ENCODE assay signal across 11 cellular contexts in genomic region chr11:17406082-17406817, GRCh38. TPM values are rescaled to one million over a fixed set of nuclear protein-coding genes. Genes with fewer than 3 reads are reported as not detected.
A peak's percentile ranks its signal among the peaks of the same experiment; 100 is the strongest.
DNase-seq lines count a peak whose midpoint lies in the region; ATAC-seq, FAIRE-seq and TF ChIP-seq lines count a peak whose summit lies in the region.
"Had no signal": no experiment of that assay in that cellular context is flagged by ENCODE, and none has a peak within 500 bp of the region (broad histone marks: within the 10 kb centered on the region; RNA-seq: fewer than 3 reads in every experiment).

No MANE protein-coding gene starts in this region.

- H3K4me1 Mint-ChIP-seq in astrocyte (ENCODE audit: low read depth, unreplicated experiment) (no peaks in the 10 kb centered on the region), T-cell (no peaks in the 10 kb centered on the region)
- H3K4me1 Mint-ChIP-seq: memory B cell had no signal

- no TSS peak for BruUV-seq in HepG2 (replicated peaks; lab: Mats Ljungman, UMichigan)

- no peak overlapping the region for H3K4me3 Mint-ChIP-seq in astrocyte (ENCODE audit: unreplicated experiment)
- H3K4me3 Mint-ChIP-seq in T-cell = no peak overlapping the region
- H3K4me3 Mint-ChIP-seq: activated T-cell treated with anti-CD3 and anti-CD28 coated beads, Interleukin-2, amount 50 U/mL, for 24 hours; IgD-negative memory B cell; memory B cell had no signal

- POLR2A ChIA-PET in HepG2 (lab: Yijun Ruan, JAX) = no interaction called here
- POLR2A ChIA-PET in T-cell (lab: Charles Lee) = no interaction called here

- no peaks in the 10 kb centered on the region for H3K79me2 ChIP-seq in astrocyte (ENCODE audit: insufficient read depth, low read length)
- H3K79me2 ChIP-seq in HepG2 (ENCODE audit: insufficient read depth, low read length) = no peaks in the 10 kb centered on the region

- H3K36me3 ChIP-seq in astrocyte (ENCODE audit: insufficient read depth, low read length) (no peaks in the 10 kb centered on the region), HepG2 (replicated peaks in 1 of 2; ENCODE audit: control insufficient read depth in 1 of 2, insufficient read depth in 2 of 2, low read length in 2 of 2) (no peaks in the 10 kb centered on the region), subcutaneous abdominal adipose tissue (ENCODE audit: control insufficient read depth in 5 of 5, insufficient read depth in 5 of 5, low read length in 5 of 5) (no peaks in the 10 kb centered on the region)

- peak; percentile 28 for FAIRE-seq in HTR-8/SVneo (lab: Jason Lieb, UNC)
- no peak for FAIRE-seq in astrocyte (lab: Jason Lieb, UNC)
- no peak for FAIRE-seq in HepG2 (lab: Jason Lieb, UNC)

- H3K36me3 Mint-ChIP-seq in astrocyte (ENCODE audit: low read depth, unreplicated experiment) (no peaks in the 10 kb centered on the region), T-cell (no peaks in the 10 kb centered on the region)
- H3K36me3 Mint-ChIP-seq: IgD-negative memory B cell, memory B cell had no signal

- H2AFZ ChIP-seq in astrocyte (ENCODE audit: low read depth, low read length) (no peak overlapping the region), HepG2 (ENCODE audit: low read length) (no peak overlapping the region)

- H3K4me1 ChIP-seq in astrocyte (ENCODE audit: insufficient read depth, low read length) (no peaks in the 10 kb centered on the region), HepG2 (ENCODE audit: insufficient read depth, low read length) (peaks cover 14% of the 10 kb centered on the region), subcutaneous abdominal adipose tissue (ENCODE audit: control insufficient read depth in 5 of 5, insufficient read depth in 5 of 5, low read length in 5 of 5) (peaks cover 11 to 36% (median 28%) of the 10 kb centered on the region in 5 donors)

- H4K20me1 ChIP-seq in astrocyte (ENCODE audit: insufficient read depth, low read length) (no peaks in the 10 kb centered on the region), HepG2 (ENCODE audit: insufficient read depth, low read length) (no peaks in the 10 kb centered on the region)

- H3K27me3 ChIP-seq in astrocyte (ENCODE audit: insufficient read depth, low read length) (peaks cover 2% of the 10 kb centered on the region), HepG2 (ENCODE audit: control insufficient read depth in 1 of 2, insufficient read depth in 2 of 2, low read length in 2 of 2) (peaks cover 0 to 13% of the 10 kb centered on the region in 2 experiments; a peak in 2 of 5 replicates), subcutaneous abdominal adipose tissue (ENCODE audit: control insufficient read depth in 5 of 5, insufficient read depth in 4 of 5, low read length in 5 of 5) (no peaks in the 10 kb centered on the region)

- WGBS in HepG2 (ENCODE audit: low lambda C conversion rate) = 36% methylated on average over 2 of the region's 8 CpGs

- TF ChIP-seq RAD21 in HepG2 (CRISPR knock-in tag; IDR thresholded peaks at IDR 0.05) = no peak

- no peak overlapping the region for H3K27ac Mint-ChIP-seq in astrocyte (ENCODE audit: unreplicated experiment)
- H3K27ac Mint-ChIP-seq in T-cell = no peak overlapping the region
- H3K27ac Mint-ChIP-seq: activated T-cell treated with anti-CD3 and anti-CD28 coated beads, Interleukin-2, amount 50 U/mL, for 24 hours; IgD-negative memory B cell; memory B cell had no signal

- ATAC-seq in HepG2 = no peak
- no peak for ATAC-seq in HG02884 (IDR thresholded peaks at IDR 0.05; ENCODE audit: unreplicated experiment)
- no peak for ATAC-seq in T-cell (replicated peaks in 1 of 4)

- TF ChIP-seq EP300 in HepG2 (IDR thresholded peaks at IDR 0.05; ENCODE audit: low read depth in 2 of 2, low read length in 2 of 2) (no peak), HepG2 (CRISPR knock-in tag; IDR thresholded peaks at IDR 0.05; ENCODE audit: borderline replicate concordance) (no peak)

- H3K9ac ChIP-seq in astrocyte (ENCODE audit: low read length) = no peak overlapping the region
- H3K9ac ChIP-seq in HepG2 (ENCODE audit: insufficient read depth, low read depth, low read length) = no peak overlapping the region
- peak overlapping the region in 1 of 5 donors; percentile 25 for H3K9ac ChIP-seq in subcutaneous abdominal adipose tissue (ENCODE audit: low read length in 5 of 5)

- in situ Hi-C loops in HepG2 (cut with HindIII; ENCODE audit: extremely low pct_ligation_motif_present, low pct_unique_long_range_greater_than_20kb) = no loop called here

- H3K9me3 Mint-ChIP-seq in astrocyte (ENCODE audit: unreplicated experiment) = peaks cover 6% of the 10 kb centered on the region
- no peaks in the 10 kb centered on the region for H3K9me3 Mint-ChIP-seq in T-cell
- H3K9me3 Mint-ChIP-seq: activated T-cell treated with anti-CD3 and anti-CD28 coated beads, Interleukin-2, amount 50 U/mL, for 24 hours; memory B cell had no signal

- DNase-seq in HTR-8/SVneo (ENCODE audit: insufficient read length, low spot score) (no peak), astrocyte (ENCODE audit: low read depth) (no peak), HepG2 (ENCODE audit: low spot score) (no peak), T-cell (no peak), activated T-cell treated with anti-CD3 and anti-CD28 coated beads for 4 hours (no peak)
- no peak for DNase-seq in stimulated activated CD4-positive, alpha-beta T cell treated with anti-CD3 and anti-CD28 coated beads, Interleukin-2, amount 100 ng/mL, for 48 hours
- DNase-seq: activated T-cell treated with anti-CD3 and anti-CD28 coated beads, Interleukin-2, amount 50 U/mL, for 24 hours had no signal

- CTCF ChIA-PET in HepG2 (lab: Yijun Ruan, JAX; ENCODE audit: low intra/inter-chr PET ratio, low total read pairs) (no interaction called here), T-cell (lab: Charles Lee) (interaction anchor here in 1 of 2 donors (0.5 kb wide), 1 partner anchor 186 kb away, joined by 3 read pairs; no protein-coding TSS in a partner anchor)

- no peak for TF ChIP-seq POLR2A in HepG2 (IDR thresholded peaks at IDR 0.05; ENCODE audit: insufficient read depth in 1 of 2, low read depth in 2 of 2, low read length in 2 of 2)

- H3K27me3 Mint-ChIP-seq in astrocyte (ENCODE audit: low read depth, unreplicated experiment) (peaks cover 24% of the 10 kb centered on the region), T-cell (no peaks in the 10 kb centered on the region)
- H3K27me3 Mint-ChIP-seq: activated T-cell treated with anti-CD3 and anti-CD28 coated beads, Interleukin-2, amount 50 U/mL, for 24 hours; IgD-negative memory B cell had no signal

- no peak for TF ChIP-seq CTCF in astrocyte (IDR thresholded peaks at IDR 0.05; ENCODE audit: insufficient read depth, low read depth, low read length)
- no peak for TF ChIP-seq CTCF in HepG2 (CRISPR knock-in tag; IDR thresholded peaks at IDR 0.05)

- H3K4me3 ChIP-seq in astrocyte (ENCODE audit: insufficient read depth, low read depth, low read length) = no peak overlapping the region
- 0 out of 6 replicates have a peak overlapping the region, but pooled peaks of 1 of the 3 experiments have one; percentile 40 for H3K4me3 ChIP-seq in HepG2 (replicated peaks in 1 of 3; ENCODE audit: insufficient read depth in 1 of 3, low read depth in 2 of 3, low read length in 3 of 3)
- H3K4me3 ChIP-seq in subcutaneous abdominal adipose tissue (ENCODE audit: low read depth in 1 of 5, low read length in 5 of 5) = peak overlapping the region in 1 of 5 donors; percentile 2

- intact Hi-C loops in HepG2 (cut with micrococcal nuclease; ENCODE audit: unreplicated experiment) = no loop called here

- H3K27ac ChIP-seq in astrocyte (ENCODE audit: low read depth, low read length) (no peak overlapping the region), HepG2 (ENCODE audit: extremely low read length, insufficient read depth, low read length) (no peak overlapping the region), subcutaneous abdominal adipose tissue (ENCODE audit: low read depth, low read length) (peak overlapping the region; percentile 62)

- H3K9me3 ChIP-seq in astrocyte (ENCODE audit: insufficient read depth, low read depth, low read length) (no peaks in the 10 kb centered on the region), HepG2 (ENCODE audit: low read length) (no peaks in the 10 kb centered on the region), subcutaneous abdominal adipose tissue (ENCODE audit: control insufficient read depth in 5 of 5, low read length in 5 of 5) (no peaks in the 10 kb centered on the region)

- H3K4me2 ChIP-seq in astrocyte (ENCODE audit: low read length) (peak overlapping the region; percentile 19), HepG2 (ENCODE audit: low read depth, low read length) (peak overlapping the region; percentile 67)

RNA-seq across cellular contexts. Expression of gene KCNJ11, which starts 17.8 kb away (rescaled TPM):
- 0.43 TPM in 1 of 2 replicates, not detected in the other for total RNA-seq in astrocyte
- total RNA-seq in HepG2 (2016; rRNA removed; fragmentation: Illumina TruSeq; extraction: Trizol) = 0.81 and 1.6 TPM in 2 replicates
- total RNA-seq in HepG2 (2016; cell fraction: cytosol; rRNA removed; fragmentation: Illumina TruSeq; extraction: Trizol; ENCODE audit: low read depth) = 0.40 and 0.53 TPM in 2 replicates
- 0.82 and 1.2 TPM in 2 replicates for total RNA-seq in HepG2 (2016; cell fraction: insoluble cytoplasmic fraction; rRNA removed; fragmentation: Illumina TruSeq; extraction: Trizol)
- total RNA-seq in HepG2 (2016; cell fraction: membrane; rRNA removed; fragmentation: Illumina TruSeq; extraction: Trizol) = 0.83 and 1.3 TPM in 2 replicates
- total RNA-seq in HepG2 (2016; cell fraction: nucleus; rRNA removed; fragmentation: Illumina TruSeq; extraction: Trizol) = 0.50 and 0.65 TPM in 2 replicates
- 0.38 and 0.52 TPM in 2 replicates for polyA plus RNA-seq in HepG2 (2011; rRNA removed)
- 0.43 and 0.56 TPM in 2 replicates for polyA plus RNA-seq in HepG2 (2011; cell fraction: cytosol; rRNA removed)
- 0.82 and 0.85 TPM in 2 replicates for polyA plus RNA-seq in HepG2 (2011; cell fraction: nucleus; rRNA removed)
- 0.79 and 0.97 TPM in 2 replicates for polyA plus RNA-seq in HepG2 (2012)
- 0.18 and 0.51 TPM in 2 replicates for polyA plus RNA-seq in HepG2 (2016; cell fraction: cytosol; fragmentation: Illumina TruSeq; extraction: Trizol; ENCODE audit: low read depth)
- 0.80 and 0.87 TPM in 2 replicates for polyA plus RNA-seq in HepG2 (2016; cell fraction: insoluble cytoplasmic fraction; fragmentation: Illumina TruSeq; extraction: Trizol; ENCODE audit: low read depth)
- polyA plus RNA-seq in HepG2 (2016; cell fraction: membrane; fragmentation: Illumina TruSeq; extraction: Trizol; ENCODE audit: low read depth) = 0.63 and 0.69 TPM in 2 replicates
- 1.6 and 1.8 TPM in 2 replicates for polyA plus RNA-seq in HepG2 (2016; cell fraction: nucleus; fragmentation: Illumina TruSeq; extraction: Trizol; ENCODE audit: insufficient read depth, low read depth)
- 1.8 and 4.9 TPM in 2 replicates for polyA minus RNA-seq in HepG2 (2011; rRNA and poly(A)+ RNA removed; ENCODE audit: low replicate concordance)
- 0.49 and 1.8 TPM in 2 replicates for polyA minus RNA-seq in HepG2 (2011; cell fraction: cytosol; rRNA and poly(A)+ RNA removed)
- polyA minus RNA-seq in HepG2 (2011; cell fraction: nucleus; rRNA and poly(A)+ RNA removed) = 0.26 and 0.75 TPM in 2 replicates
- under 1 TPM in 4 of 5 donors, not detected in 1; 0.33 to 0.63 (median 0.50) TPM for total RNA-seq in T-cell

RNA-seq across cellular contexts. Expression of gene NCR3LG1, which starts 54.6 kb away (rescaled TPM):
- 3.1 and 3.3 TPM in 2 replicates for total RNA-seq in astrocyte
- 16.9 and 25.1 TPM in 2 replicates for total RNA-seq in HepG2 (2016; rRNA removed; fragmentation: Illumina TruSeq; extraction: Trizol)
- 1.7 and 1.8 TPM in 2 replicates for total RNA-seq in HepG2 (2016; cell fraction: cytosol; rRNA removed; fragmentation: Illumina TruSeq; extraction: Trizol; ENCODE audit: low read depth)
- 17.1 and 23.6 TPM in 2 replicates for total RNA-seq in HepG2 (2016; cell fraction: insoluble cytoplasmic fraction; rRNA removed; fragmentation: Illumina TruSeq; extraction: Trizol)
- total RNA-seq in HepG2 (2016; cell fraction: membrane; rRNA removed; fragmentation: Illumina TruSeq; extraction: Trizol) = 6.6 and 7.3 TPM in 2 replicates
- 47.1 and 51.5 TPM in 2 replicates for total RNA-seq in HepG2 (2016; cell fraction: nucleus; rRNA removed; fragmentation: Illumina TruSeq; extraction: Trizol)
- polyA plus RNA-seq in HepG2 (2011; rRNA removed) = 16.1 and 16.7 TPM in 2 replicates
- 6.1 and 8.8 TPM in 2 replicates for polyA plus RNA-seq in HepG2 (2011; cell fraction: cytosol; rRNA removed)
- 25.7 and 29.3 TPM in 2 replicates for polyA plus RNA-seq in HepG2 (2011; cell fraction: nucleus; rRNA removed)
- polyA plus RNA-seq in HepG2 (2012) = 13.9 and 15.6 TPM in 2 replicates
- 0.36 and 0.37 TPM in 2 replicates for polyA plus RNA-seq in HepG2 (2016; cell fraction: cytosol; fragmentation: Illumina TruSeq; extraction: Trizol; ENCODE audit: low read depth)
- 4.3 and 4.5 TPM in 2 replicates for polyA plus RNA-seq in HepG2 (2016; cell fraction: insoluble cytoplasmic fraction; fragmentation: Illumina TruSeq; extraction: Trizol; ENCODE audit: low read depth)
- polyA plus RNA-seq in HepG2 (2016; cell fraction: membrane; fragmentation: Illumina TruSeq; extraction: Trizol; ENCODE audit: low read depth) = 0.42 and 0.73 TPM in 2 replicates
- polyA plus RNA-seq in HepG2 (2016; cell fraction: nucleus; fragmentation: Illumina TruSeq; extraction: Trizol; ENCODE audit: insufficient read depth, low read depth) = 41.4 and 45.9 TPM in 2 replicates
- polyA minus RNA-seq in HepG2 (2011; rRNA and poly(A)+ RNA removed; ENCODE audit: low replicate concordance) = 26.3 and 35.1 TPM in 2 replicates
- 24.1 and 35.0 TPM in 2 replicates for polyA minus RNA-seq in HepG2 (2011; cell fraction: cytosol; rRNA and poly(A)+ RNA removed)
- 50.6 and 66.1 TPM in 2 replicates for polyA minus RNA-seq in HepG2 (2011; cell fraction: nucleus; rRNA and poly(A)+ RNA removed)
- 1 to 10 TPM; 1.8 to 3.6 (median 2.6) TPM for total RNA-seq in T-cell
- polyA plus RNA-seq: IgD-negative memory B cell had no signal
